Comparison of ENCODE assay signal across 1 cellular context in genomic region chr19:19053508-19054314, GRCh38.
TF ChIP-seq lines count a peak whose summit lies in the region.

No MANE protein-coding gene starts in this region.

TF ChIP-seq in HepG2, 621 proteins besides CTCF, POLR2A, EP300 and RAD21 (continued from another document and continues in another):
- TF ChIP-seq ZNF142 (CRISPR knock-in tag; IDR thresholded peaks at IDR 0.05): no peak
- TF ChIP-seq ZNF232 (CRISPR knock-in tag; IDR thresholded peaks at IDR 0.05; ENCODE audit: borderline replicate concordance): no peak
- TF ChIP-seq ZNF263 (CRISPR knock-in tag; IDR thresholded peaks at IDR 0.05): no peak
- no peak for TF ChIP-seq MTERF4 (CRISPR knock-in tag; IDR thresholded peaks at IDR 0.05)
- TF ChIP-seq ZNF720 (CRISPR knock-in tag; IDR thresholded peaks at IDR 0.05): no peak
- TF ChIP-seq IRX3 (CRISPR knock-in tag; IDR thresholded peaks at IDR 0.05; ENCODE audit: borderline replicate concordance, low read depth): no peak
- TF ChIP-seq ZNF282 (IDR thresholded peaks at IDR 0.05; ENCODE audit: partially characterized antibody): no peak
- TF ChIP-seq ZNF891 (CRISPR knock-in tag; IDR thresholded peaks at IDR 0.05): no peak
- no peak for TF ChIP-seq ZNF772 (CRISPR knock-in tag; IDR thresholded peaks at IDR 0.05)
- TF ChIP-seq XRCC5 (optimal IDR thresholded peaks at IDR 0.05; ENCODE audit: low read length): peak; percentile 18
- no peak for TF ChIP-seq ZNF10 (CRISPR knock-in tag; IDR thresholded peaks at IDR 0.05; ENCODE audit: borderline replicate concordance, low read depth)
- peak; percentile 40; the same call in 1 of the 2 replicates for TF ChIP-seq ZNF598 (CRISPR knock-in tag; IDR thresholded peaks at IDR 0.05; ENCODE audit: borderline replicate concordance)
- TF ChIP-seq ZNF879 (CRISPR knock-in tag; IDR thresholded peaks at IDR 0.05): no peak
- no peak for TF ChIP-seq NR3C1 (CRISPR knock-in tag; IDR thresholded peaks at IDR 0.05)
- TF ChIP-seq ZNF713 (CRISPR knock-in tag; IDR thresholded peaks at IDR 0.05): no peak
- TF ChIP-seq ZNF569 (CRISPR knock-in tag; IDR thresholded peaks at IDR 0.05; ENCODE audit: borderline replicate concordance): no peak
- TF ChIP-seq CREM (IDR thresholded peaks at IDR 0.05): no peak
- no peak for TF ChIP-seq CREM (CRISPR knock-in tag; IDR thresholded peaks at IDR 0.05)
- TF ChIP-seq AGO1 (IDR thresholded peaks at IDR 0.05; ENCODE audit: low read depth, low read length, poor library complexity, severe bottlenecking): no peak
- no peak for TF ChIP-seq MAFF (IDR thresholded peaks at IDR 0.05; ENCODE audit: low read depth, low read length)
- no peak for TF ChIP-seq KIAA2018 (CRISPR knock-in tag; IDR thresholded peaks at IDR 0.05; ENCODE audit: borderline replicate concordance)
- no peak for TF ChIP-seq NFATC3 (CRISPR knock-in tag; IDR thresholded peaks at IDR 0.05)
- peak; percentile 29; the same call in 1 of the 2 replicates for TF ChIP-seq TBX2 (CRISPR knock-in tag; IDR thresholded peaks at IDR 0.05; ENCODE audit: borderline replicate concordance)
- no peak for TF ChIP-seq ATF1 (CRISPR knock-in tag; IDR thresholded peaks at IDR 0.05)
- no peak for TF ChIP-seq RERE (CRISPR knock-in tag; IDR thresholded peaks at IDR 0.05; ENCODE audit: low read depth)
- TF ChIP-seq ZSCAN29 (CRISPR knock-in tag; conservative IDR thresholded peaks at IDR 0.05): no peak
- TF ChIP-seq ZNF644 (CRISPR knock-in tag; IDR thresholded peaks at IDR 0.05; ENCODE audit: low read depth): no peak
- no peak for TF ChIP-seq TFE3 (CRISPR knock-in tag; IDR thresholded peaks at IDR 0.05)
- no peak for TF ChIP-seq NCOA1 (CRISPR knock-in tag; IDR thresholded peaks at IDR 0.05)
- TF ChIP-seq RELA (CRISPR knock-in tag; IDR thresholded peaks at IDR 0.05): no peak
- TF ChIP-seq ZNF674 (CRISPR knock-in tag; IDR thresholded peaks at IDR 0.05; ENCODE audit: low read depth): no peak
- no peak for TF ChIP-seq ZBTB10 (CRISPR knock-in tag; IDR thresholded peaks at IDR 0.05; ENCODE audit: borderline replicate concordance)
- no peak for TF ChIP-seq MZF1 (CRISPR knock-in tag; IDR thresholded peaks at IDR 0.05; ENCODE audit: borderline replicate concordance)
